ENCODE assay signal across 10 cellular contexts in genomic region chr4:7911044-7911578, GRCh38. TPM values are rescaled to one million over a fixed set of nuclear protein-coding genes. Genes with fewer than 3 reads are reported as not detected.
DNase-seq lines count a peak whose midpoint lies in the region; ATAC-seq and TF ChIP-seq lines count a peak whose summit lies in the region.
"Had no signal": no experiment of that assay in that cellular context is flagged by ENCODE, and none has a peak within 500 bp of the region (broad histone marks: within the 10 kb centered on the region; RNA-seq: fewer than 3 reads in every experiment).

No MANE protein-coding gene starts in this region.

- H3K9me3 ChIP-seq in HAP-1: no peaks in the 10 kb centered on the region
- H3K9me3 ChIP-seq in mammary epithelial cell (replicated peaks; ENCODE audit: insufficient read depth, low read length): no peaks in the 10 kb centered on the region
- H3K9me3 ChIP-seq in stomach: no peaks in the 10 kb centered on the region

- CTCF ChIA-PET in mammary epithelial cell (lab: Charles Lee; ENCODE audit: low non-redundant PET): interaction anchor here (0.6 to 1.0 kb wide), 2 partner anchors 15 to 27 kb away, joined by 4 read pairs; no protein-coding TSS in a partner anchor

- intact Hi-C loops in mammary epithelial cell (cut with micrococcal nuclease) (loop anchor here (2.0 to 5.0 kb wide), 2 partner anchors 34 to 69 kb away; no protein-coding TSS in a partner anchor), stomach (cut with DNase I; ENCODE audit: low total_unique reads) (no loop called here)

- TF ChIP-seq EP300 in stomach (IDR thresholded peaks at IDR 0.05): no peak

- in situ Hi-C loops in HAP-1 (cut with MboI; ENCODE audit: low sequenced_read_pairs): no loop called here
- in situ Hi-C loops in mammary epithelial cell (cut with MboI; ENCODE audit: low sequenced_read_pairs in 2 of 2): no loop called here

- no peaks in the 10 kb centered on the region for H3K36me3 ChIP-seq in HAP-1 (replicated peaks)
- H3K36me3 ChIP-seq in mammary epithelial cell (ENCODE audit: insufficient read depth, low read length): no peaks in the 10 kb centered on the region
- no peaks in the 10 kb centered on the region for H3K36me3 ChIP-seq in stomach

- peak overlapping the region; percentile 42 for H3K27ac ChIP-seq in mammary epithelial cell (ENCODE audit: insufficient read depth, low read depth, low read length)
- peak overlapping the region in 4 of 5 donors; percentile 78 to 84 (median 81) for H3K27ac ChIP-seq in stomach

- peak overlapping the region; percentile 52 for H3K4me2 ChIP-seq in mammary epithelial cell (ENCODE audit: insufficient read depth, low read depth, low read length)

- peak; percentile 47 to 72 for DNase-seq in HAP-1 (ENCODE audit: low spot score in 2 of 2)
- peak; percentile 65 for DNase-seq in mammary epithelial cell
- DNase-seq in iPS-NIHi11 (ENCODE audit: low spot score): peak; percentile 72
- no peak for DNase-seq in stomach
- DNase-seq in NAMALWA (ENCODE audit: low spot score): no peak
- DNase-seq in effector CD8-positive, alpha-beta T cell (lab: John Stamatoyannopoulos, UW): no peak
- no peak for DNase-seq in stimulated activated CD4-positive, alpha-beta T cell treated with anti-CD3 and anti-CD28 coated beads, Interleukin-4, amount 100 ng/mL, for 24 hours
- DNase-seq: erythroblast, NCI-H2171 treated with DMSO at 0.1 percent for 48 hours had no signal

- no TSS peak for BruUV-seq in mammary epithelial cell (replicated peaks; lab: Mats Ljungman, UMichigan)

- H3K4me3 ChIP-seq in HAP-1 (no peak overlapping the region), mammary epithelial cell (replicated peaks in 1 of 3; ENCODE audit: insufficient read depth in 1 of 3, low read depth in 2 of 3, low read length in 3 of 3) (no peak overlapping the region), stomach (peak overlapping the region in 1 of 4 donors; percentile 11)

- TF ChIP-seq CTCF in mammary epithelial cell (conservative IDR thresholded peaks at IDR 0.05 in 1 of 2, IDR thresholded peaks at IDR 0.05 in 1 of 2; ENCODE audit: extremely low read depth in 1 of 2, insufficient read depth in 1 of 2, low read depth in 1 of 2, low read length in 2 of 2): no peak
- no peak for TF ChIP-seq CTCF in stomach (IDR thresholded peaks at IDR 0.05)

- dilution Hi-C loops in mammary epithelial cell (cut with HindIII; ENCODE audit: low sequenced_read_pairs): no loop called here

- no peaks in the 10 kb centered on the region for H3K27me3 ChIP-seq in HAP-1 (ENCODE audit: low read depth)
- H3K27me3 ChIP-seq in mammary epithelial cell (ENCODE audit: insufficient read depth, low read length): no peaks in the 10 kb centered on the region
- H3K27me3 ChIP-seq in stomach: no peaks in the 10 kb centered on the region

- no peaks in the 10 kb centered on the region for H4K20me1 ChIP-seq in mammary epithelial cell (ENCODE audit: insufficient read depth, low read length)

- no peak overlapping the region for H3K9ac ChIP-seq in mammary epithelial cell (ENCODE audit: insufficient read depth, low read length)

- 26% methylated on average over 15 of the region's 15 CpGs for WGBS in mammary epithelial cell (ENCODE audit: low coverage, missing lambda C conversion rate)
- 53 to 72% (median 64%) methylated on average over 15 of the region's 15 CpGs for WGBS in stomach, 5 donors

- ATAC-seq in HG03280 (IDR thresholded peaks at IDR 0.05; ENCODE audit: unreplicated experiment): no peak

- H2AFZ ChIP-seq in mammary epithelial cell (ENCODE audit: low read depth, low read length): peak overlapping the region; percentile 35

- H3K4me1 ChIP-seq in HAP-1 (peaks cover 49% of the 10 kb centered on the region), mammary epithelial cell (ENCODE audit: insufficient read depth, low read length) (peaks cover 30% of the 10 kb centered on the region), stomach (peaks cover 29 to 69% (median 48%) of the 10 kb centered on the region in 4 donors)

- TF ChIP-seq POLR2A in stomach (IDR thresholded peaks at IDR 0.05): no peak

- H3K79me2 ChIP-seq in mammary epithelial cell (ENCODE audit: insufficient read depth, low read length): peaks cover 98% of the 10 kb centered on the region

RNA-seq across cellular contexts. Expression of gene AFAP1, which starts 28.6 kb away (rescaled TPM):
- total RNA-seq in mammary epithelial cell: 10 to 100 TPM; 22.9 to 36.0 TPM
- polyA plus RNA-seq in mammary epithelial cell: 13.4 TPM
- 20.1 TPM for polyA minus RNA-seq in mammary epithelial cell
- 10 to 100 TPM in 4 of 5 donors, 1 to 10 TPM in 1; 7.6 to 88.9 (median 22.2) TPM for total RNA-seq in stomach
- 1 to 10 TPM; 4.1 to 5.4 (median 5.3) TPM for polyA plus RNA-seq in stomach

Comparison
In these comparisons a context has a peak if more than half of its experiments do, and no peak if none do; other contexts are left out.
1. DNase-seq: peak in HAP-1 (2 of 2), mammary epithelial cell (single experiment) and iPS-NIHi11 (single experiment); none in stomach (single experiment), NAMALWA (single experiment), effector CD8-positive, alpha-beta T cell (single experiment) and stimulated activated CD4-positive, alpha-beta T cell treated with anti-CD3 and anti-CD28 coated beads, Interleukin-4, amount 100 ng/mL, for 24 hours (single experiment).